8 cellular contexts compared by ENCODE assay signal in the genomic region with DNA sequence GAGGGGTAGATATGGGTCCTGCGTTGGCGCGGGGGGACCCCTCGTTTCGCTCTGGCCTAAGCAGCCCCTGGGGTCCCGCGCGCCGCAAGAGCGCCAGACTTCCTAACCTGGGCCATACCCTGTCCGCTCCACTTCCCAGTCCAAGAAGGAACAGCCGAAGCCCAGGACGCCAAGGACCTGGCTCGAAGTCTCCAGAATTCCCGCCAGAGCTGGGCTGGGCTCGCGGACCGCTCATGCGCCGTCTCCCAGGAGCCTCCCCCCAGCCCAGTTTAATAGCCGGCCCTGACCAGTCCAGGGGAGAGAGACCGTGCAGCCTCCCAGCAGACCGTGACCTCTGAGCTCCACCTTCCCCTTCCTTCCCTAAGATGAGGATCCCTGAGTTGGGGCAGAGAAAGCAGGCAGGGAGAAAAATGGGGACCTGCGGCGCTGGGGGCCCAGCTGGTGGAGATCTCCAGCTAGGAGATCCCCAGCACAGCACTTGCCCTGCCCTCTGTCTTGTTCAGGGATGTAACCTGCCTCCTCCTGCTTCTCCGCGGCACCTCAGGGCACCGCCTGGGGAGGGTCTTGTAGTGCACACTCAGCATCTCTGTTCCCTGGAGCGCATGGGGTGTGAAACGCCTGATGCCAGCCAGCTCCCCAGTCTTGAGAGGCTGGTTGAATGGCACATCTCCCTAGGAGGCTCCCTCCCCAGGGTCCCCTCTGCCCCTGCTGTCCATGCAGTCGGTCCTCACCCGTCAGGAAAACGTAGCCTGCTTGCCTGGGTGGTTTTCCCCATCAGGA. TPM values are rescaled to one million over a fixed set of nuclear protein-coding genes. Genes with fewer than 3 reads are reported as not detected.
DNase-seq lines count a peak whose midpoint lies in the region; ATAC-seq and TF ChIP-seq lines count a peak whose summit lies in the region.

No MANE protein-coding gene starts in this region.

- intact Hi-C loops in CD14-positive monocyte (cut with micrococcal nuclease) (loop anchor here (2.0 to 10.0 kb wide), 6 partner anchors 14 to 1108 kb away; a partner anchor contains a TSS), lower leg skin (cut with DNase I; ENCODE audit: low total_unique reads) (no loop called here)

- peaks cover 26% of the 10 kb centered on the region for H3K4me1 Mint-ChIP-seq in CD14-positive monocyte

- peak overlapping the region in 4 of 7 donors; percentile 3 to 69 (median 33) for H3K27ac Mint-ChIP-seq in CD14-positive monocyte

- no peaks in the 10 kb centered on the region for H3K27me3 ChIP-seq in thymus (ENCODE audit: control insufficient read depth, insufficient read depth)

- WGBS in lower leg skin, 2 donors = 28 to 32% methylated on average over 15 to 23 of the region's 33 CpGs
- WGBS in thymus = 30% methylated on average over 33 of the region's 33 CpGs

- H3K27ac ChIP-seq in KOPT-K1 (ENCODE audit: low read depth, low read length, poor library complexity, severe bottlenecking) (peak overlapping the region; percentile 86), thymus (ENCODE audit: low read depth) (peak overlapping the region; percentile 25)

- peaks cover 56% of the 10 kb centered on the region for H3K4me1 ChIP-seq in thymus (ENCODE audit: control insufficient read depth, insufficient read depth, low read length)

- H3K36me3 Mint-ChIP-seq in CD14-positive monocyte = peaks cover 6 to 15% of the 10 kb centered on the region in 2 donors

- DNase-seq in CD14-positive monocyte (ENCODE audit: low spot score) (no peak), cerebellum (ENCODE audit: low spot score) (peak; percentile 38), lower leg skin (ENCODE audit: low spot score in 2 of 2) (no peak)

- ATAC-seq in GM19463 (IDR thresholded peaks at IDR 0.05; ENCODE audit: unreplicated experiment) = no peak
- no peak for ATAC-seq in GM18909 (IDR thresholded peaks at IDR 0.05; ENCODE audit: poor library complexity, unreplicated experiment)
- no peak for ATAC-seq in GM21526 (IDR thresholded peaks at IDR 0.05; ENCODE audit: low FRiP score, unreplicated experiment)

- no peak for TF ChIP-seq CTCF in CD14-positive monocyte (IDR thresholded peaks at IDR 0.05)
- no peak for TF ChIP-seq CTCF in lower leg skin (IDR thresholded peaks at IDR 0.05)

- peaks cover 0 to 11% (median 6%) of the 10 kb centered on the region in 3 donors for H3K27me3 Mint-ChIP-seq in CD14-positive monocyte (ENCODE audit: low read depth in 3 of 3)

- no peak for TF ChIP-seq POLR2A in lower leg skin (IDR thresholded peaks at IDR 0.05)

- H3K9me3 Mint-ChIP-seq in CD14-positive monocyte = no peaks in the 10 kb centered on the region

- no peaks in the 10 kb centered on the region for H3K9me3 ChIP-seq in KOPT-K1 (ENCODE audit: insufficient read depth, low read length, poor library complexity, severe bottlenecking)
- no peaks in the 10 kb centered on the region for H3K9me3 ChIP-seq in thymus (ENCODE audit: control insufficient read depth)

- H3K4me3 ChIP-seq in lower leg skin (ENCODE audit: low read depth, poor library complexity, severe bottlenecking) = peak overlapping the region; percentile 63
- H3K4me3 ChIP-seq in thymus (ENCODE audit: low read length) = peak overlapping the region; percentile 87

- H3K4me3 Mint-ChIP-seq in CD14-positive monocyte = peak overlapping the region; percentile 82 to 85

- peaks cover 16% of the 10 kb centered on the region for H3K36me3 ChIP-seq in KOPT-K1 (ENCODE audit: insufficient read depth, low read length)
- peaks cover 13% of the 10 kb centered on the region for H3K36me3 ChIP-seq in thymus (ENCODE audit: control insufficient read depth, insufficient read depth)

RNA-seq across cellular contexts. Expression of a gene that starts 1.2 kb away (rescaled TPM):
- polyA plus RNA-seq in CD14-positive monocyte (1 to 10 TPM; 6.2 to 9.0 TPM), thymus (16.8 TPM)
- total RNA-seq in cerebellum (46.5 TPM), lower leg skin (10 to 100 TPM; 27.2 to 49.9 (median 39.0) TPM)

RNA-seq across cellular contexts. Expression of a gene that starts 14.1 kb away (rescaled TPM):
- 1 to 10 TPM; 1.9 to 2.3 TPM for polyA plus RNA-seq in CD14-positive monocyte
- total RNA-seq in cerebellum = 119 TPM
- total RNA-seq in lower leg skin = 10 to 100 TPM; 17.3 to 23.6 (median 19.4) TPM
- 18.6 TPM for polyA plus RNA-seq in thymus
